15 cellular contexts compared by ENCODE assay signal in the genomic region with DNA sequence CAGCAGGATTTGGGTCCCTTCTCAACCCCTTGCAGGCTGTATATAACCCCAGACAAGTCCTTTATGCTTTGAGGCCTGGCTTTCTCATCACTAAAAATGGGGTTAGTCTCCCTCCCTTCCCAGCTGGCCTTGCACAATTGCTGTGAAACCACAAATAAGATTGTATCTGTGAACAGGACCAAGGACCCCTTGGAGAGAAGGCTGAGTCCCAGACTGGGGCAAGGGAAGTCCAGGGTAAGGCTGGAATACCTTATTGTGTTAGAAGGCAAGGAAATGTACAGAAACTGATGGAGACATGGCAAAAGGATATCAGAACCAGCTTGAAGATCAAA. TPM values are rescaled to one million over a fixed set of nuclear protein-coding genes. Genes with fewer than 3 reads are reported as not detected.
A peak's percentile ranks its signal among the peaks of the same experiment; 100 is the strongest.
DNase-seq lines count a peak whose midpoint lies in the region; ATAC-seq, FAIRE-seq and TF ChIP-seq lines count a peak whose summit lies in the region.
"Had no signal": no experiment of that assay in that cellular context is flagged by ENCODE, and none has a peak within 500 bp of the region (broad histone marks: within the 10 kb centered on the region; RNA-seq: fewer than 3 reads in every experiment).

No MANE protein-coding gene starts in this region.

- no peaks in the 10 kb centered on the region for H3K9me3 Mint-ChIP-seq in stimulated activated naive CD8-positive, alpha-beta T cell treated with anti-CD3 and anti-CD28 coated beads, Interleukin-15, amount 100 ng/mL, for 72 hours
- H3K9me3 Mint-ChIP-seq in mesothelial cell of epicardium = no peaks in the 10 kb centered on the region
- H3K9me3 Mint-ChIP-seq: GM23338 had no signal

- DNase-seq in stimulated activated naive CD8-positive, alpha-beta T cell treated with anti-CD3 and anti-CD28 coated beads, Interleukin-15, amount 100 ng/mL, for 72 hours = no peak
- DNase-seq in stimulated activated naive CD8-positive, alpha-beta T cell treated with anti-CD3 and anti-CD28 coated beads, Interleukin-15, Interleukin-2, amounts not matched to agents 100 U/mL and 50 U/mL, for 24 hours = no peak
- DNase-seq in brain microvascular endothelial cell = no peak
- DNase-seq in mesothelial cell of epicardium (ENCODE audit: low spot score in 2 of 2, unreplicated experiment in 2 of 2) = no peak
- no peak for DNase-seq in HPDE6-E6E7 (ENCODE audit: extremely low spot score)
- DNase-seq in activated CD4-positive, alpha-beta T cell treated with anti-CD3 and anti-CD28 coated beads, Interleukin-2, amount 50 U/mL, for 1 hour = no peak
- no peak for DNase-seq in GM12891 (ENCODE audit: insufficient read length, low spot score)
- DNase-seq in Karpas-422 = no peak
- DNase-seq: activated gamma-delta T cell, BE2C, cortex of kidney, NCI-H2107 had no signal

- H3K4me3 Mint-ChIP-seq in stimulated activated naive CD8-positive, alpha-beta T cell treated with anti-CD3 and anti-CD28 coated beads, Interleukin-15, amount 100 ng/mL, for 72 hours = no peak overlapping the region
- H3K4me3 Mint-ChIP-seq in mesothelial cell of epicardium = no peak overlapping the region
- H3K4me3 Mint-ChIP-seq: GM23338 had no signal

- no peak overlapping the region for H2AFZ ChIP-seq in Karpas-422 (ENCODE audit: low read length)
- H2AFZ ChIP-seq: GM23338 had no signal

- no peaks in the 10 kb centered on the region for H3K27me3 Mint-ChIP-seq in stimulated activated naive CD8-positive, alpha-beta T cell treated with anti-CD3 and anti-CD28 coated beads, Interleukin-15, amount 100 ng/mL, for 72 hours
- H3K27me3 Mint-ChIP-seq in mesothelial cell of epicardium (ENCODE audit: low read depth) = no peaks in the 10 kb centered on the region

- H3K4me3 ChIP-seq in brain microvascular endothelial cell (ENCODE audit: low read depth, low read length) (no peak overlapping the region), Karpas-422 (ENCODE audit: low read length) (no peak overlapping the region)
- H3K4me3 ChIP-seq: GM23338 had no signal

- in situ Hi-C loops in brain microvascular endothelial cell (cut with HindIII; ENCODE audit: low pct_ligation_motif_present, low sequenced_read_pairs) = no loop called here

- H3K9me3 ChIP-seq in Karpas-422 (ENCODE audit: low read length) = no peaks in the 10 kb centered on the region
- H3K9me3 ChIP-seq: BE2C had no signal

- H3K9me2 ChIP-seq in Karpas-422 (replicated peaks; ENCODE audit: insufficient read depth, low read length) = no peaks in the 10 kb centered on the region

- FAIRE-seq in GM12891 (lab: Jason Lieb, UNC) = no peak

- H3K27ac Mint-ChIP-seq in stimulated activated naive CD8-positive, alpha-beta T cell treated with anti-CD3 and anti-CD28 coated beads, Interleukin-15, amount 100 ng/mL, for 72 hours = peak overlapping the region; percentile 14 to 44
- H3K27ac Mint-ChIP-seq in mesothelial cell of epicardium = peak overlapping the region; percentile 84
- H3K27ac Mint-ChIP-seq: GM23338 had no signal

- peaks cover 53% of the 10 kb centered on the region for H3K4me1 Mint-ChIP-seq in stimulated activated naive CD8-positive, alpha-beta T cell treated with anti-CD3 and anti-CD28 coated beads, Interleukin-15, amount 100 ng/mL, for 72 hours
- peaks cover 27% of the 10 kb centered on the region for H3K4me1 Mint-ChIP-seq in mesothelial cell of epicardium

- H3K36me3 Mint-ChIP-seq in mesothelial cell of epicardium = peaks cover 34% of the 10 kb centered on the region

- ATAC-seq in stimulated activated naive CD8-positive, alpha-beta T cell treated with anti-CD3 and anti-CD28 coated beads, Interleukin-15, amount 100 ng/mL, for 72 hours = no peak
- no peak for ATAC-seq in stimulated activated naive CD8-positive, alpha-beta T cell treated with anti-CD3 and anti-CD28 coated beads, Interleukin-15, Interleukin-2, amounts not matched to agents 100 U/mL and 50 U/mL, for 24 hours
- ATAC-seq: activated CD4-positive, CD25-positive, alpha-beta regulatory T cell treated with anti-CD3 and anti-CD28 coated beads, Interleukin-2, amount 50 U/mL, for 24 hours; GM23338 had no signal

- H3K27ac ChIP-seq in brain microvascular endothelial cell (peak overlapping the region; percentile 47), Karpas-422 (ENCODE audit: low read length) (no peak overlapping the region)

- H3K79me2 ChIP-seq in Karpas-422 (ENCODE audit: low read length) = peaks cover 96% of the 10 kb centered on the region

- H3K27me3 ChIP-seq in brain microvascular endothelial cell (replicated peaks) = no peaks in the 10 kb centered on the region
- no peaks in the 10 kb centered on the region for H3K27me3 ChIP-seq in Karpas-422 (ENCODE audit: low read length)
- H3K27me3 ChIP-seq: BE2C had no signal

- no peak overlapping the region for H3K9ac ChIP-seq in Karpas-422 (ENCODE audit: low read length)

- no peak for TF ChIP-seq POLR2A in GM12891 (IDR thresholded peaks at IDR 0.05; ENCODE audit: low read depth, low read length)

- H3K36me3 ChIP-seq in brain microvascular endothelial cell (replicated peaks) (peaks cover 25% of the 10 kb centered on the region), Karpas-422 (ENCODE audit: insufficient read depth, low read length) (peaks cover 41% of the 10 kb centered on the region)

- H3K4me1 ChIP-seq in Karpas-422 (ENCODE audit: low read length) = peaks cover 41% of the 10 kb centered on the region
- H3K4me1 ChIP-seq: BE2C had no signal

- H4K20me1 ChIP-seq in Karpas-422 (ENCODE audit: insufficient read depth, low read depth, low read length) = peaks cover 70% of the 10 kb centered on the region

- no peak for TF ChIP-seq CTCF in brain microvascular endothelial cell (IDR thresholded peaks at IDR 0.05; ENCODE audit: low read depth, low read length, missing control alignments)
- no peak for TF ChIP-seq CTCF in mesothelial cell of epicardium (IDR thresholded peaks at IDR 0.05; ENCODE audit: unreplicated experiment)

- no peak overlapping the region for H3K4me2 ChIP-seq in Karpas-422 (ENCODE audit: low read depth, low read length, poor library complexity, severe bottlenecking)
- H3K4me2 ChIP-seq: GM23338 had no signal

TF ChIP-seq in GM12891, 5 proteins besides CTCF, POLR2A, EP300 and RAD21:
- TF ChIP-seq POLR2AphosphoS5 (IDR thresholded peaks at IDR 0.05; ENCODE audit: low read depth, low read length) (no peak), PAX5 (IDR thresholded peaks at IDR 0.05; ENCODE audit: insufficient read depth, low read length, severe bottlenecking) (no peak), POU2F2 (IDR thresholded peaks at IDR 0.05; ENCODE audit: low read depth, low read length) (no peak), SPI1 (IDR thresholded peaks at IDR 0.05; ENCODE audit: low read depth, low read length) (no peak), TAF1 (IDR thresholded peaks at IDR 0.05; ENCODE audit: low read depth, low read length) (no peak)

RNA-seq across cellular contexts. Expression of a gene that starts 11.4 kb away (rescaled TPM):
- total RNA-seq in mesothelial cell of epicardium = 261 to 276 TPM (median 265 TPM) in 3 replicates
- 86.5 TPM for polyA plus RNA-seq in GM12891 (2012; ENCODE audit: low read depth, missing spikeins)
- 160 and 245 TPM in 2 replicates for total RNA-seq in Karpas-422 (2014; rRNA removed; shearing (Covaris generic); ENCODE audit: low replicate concordance)

RNA-seq across cellular contexts. Expression of a gene that starts 59.6 kb away (rescaled TPM):
- not detected in 3 replicates for total RNA-seq in mesothelial cell of epicardium
- not detected for polyA plus RNA-seq in GM12891 (2012; ENCODE audit: low read depth, missing spikeins)
- total RNA-seq in Karpas-422 (2014; rRNA removed; shearing (Covaris generic); ENCODE audit: low replicate concordance) = not detected in 2 replicates
- total RNA-seq: GM23338, myocyte had no signal
- polyA plus RNA-seq: GM23338 had no signal
